ENCODE assay signal across 1 cellular context in genomic region chr1:40806724-40807675, GRCh38.
TF ChIP-seq lines count a peak whose summit lies in the region.

No MANE protein-coding gene starts in this region.

TF ChIP-seq in GM23338, 12 proteins besides CTCF, POLR2A, EP300 and RAD21:
- TF ChIP-seq CREB1 (CRISPR knock-in tag; IDR thresholded peaks at IDR 0.05; ENCODE audit: low read depth) (no peak), EZH2 (IDR thresholded peaks at IDR 0.05; ENCODE audit: low read depth, unreplicated experiment) (no peak), STAT1 (IDR thresholded peaks at IDR 0.05; ENCODE audit: unreplicated experiment) (no peak), ZNF114 (CRISPR knock-in tag; IDR thresholded peaks at IDR 0.05) (no peak), ZNF462 (CRISPR knock-in tag; IDR thresholded peaks at IDR 0.05) (no peak), POLR2AphosphoS5 (IDR thresholded peaks at IDR 0.05; ENCODE audit: low read depth) (no peak), EZH2phosphoT487 (IDR thresholded peaks at IDR 0.05; ENCODE audit: unreplicated experiment) (no peak), REST (IDR thresholded peaks at IDR 0.05; ENCODE audit: unreplicated experiment) (no peak), NANOG (IDR thresholded peaks at IDR 0.05; ENCODE audit: borderline replicate concordance) (no peak)
